ENCODE assay signal across 22 cellular contexts in genomic region chr19:11675569-11675968, GRCh38.
DNase-seq lines count a peak whose midpoint lies in the region; ATAC-seq and TF ChIP-seq lines count a peak whose summit lies in the region.
"Had no signal": no experiment of that assay in that cellular context is flagged by ENCODE, and none has a peak within 500 bp of the region (broad histone marks: within the 10 kb centered on the region; RNA-seq: fewer than 3 reads in every experiment).

No MANE protein-coding gene starts in this region.

- H3K27ac Mint-ChIP-seq in activated T-cell treated with anti-CD3 and anti-CD28 coated beads, Interleukin-2, amount 50 U/mL, for 72 hours, result no peak overlapping the region
- no peak overlapping the region for H3K27ac Mint-ChIP-seq in activated T-cell treated with anti-CD3 and anti-CD28 coated beads, Interleukin-2, amount 50 U/mL, for 24 hours
- H3K27ac Mint-ChIP-seq in activated T-helper 17 cell treated with anti-CD3 and anti-CD28 coated beads, Interleukin-2, amount 50 U/mL, for 72 hours, result no peak overlapping the region
- H3K27ac Mint-ChIP-seq: CD14-positive monocyte; CD4-positive, alpha-beta memory T cell; CD4-positive, CD25-positive, alpha-beta regulatory T cell had no signal

- peaks cover 1 to 20% of the 10 kb centered on the region in 2 donors for H3K36me3 Mint-ChIP-seq in activated T-cell treated with anti-CD3 and anti-CD28 coated beads, Interleukin-2, amount 50 U/mL, for 72 hours (ENCODE audit: insufficient read depth in 2 of 2)
- H3K36me3 Mint-ChIP-seq in activated T-cell treated with anti-CD3 and anti-CD28 coated beads, Interleukin-2, amount 50 U/mL, for 24 hours (ENCODE audit: low read depth), result peaks cover 3% of the 10 kb centered on the region
- no peaks in the 10 kb centered on the region for H3K36me3 Mint-ChIP-seq in activated T-helper 17 cell treated with anti-CD3 and anti-CD28 coated beads, Interleukin-2, amount 50 U/mL, for 72 hours (ENCODE audit: low read depth)
- H3K36me3 Mint-ChIP-seq: CD14-positive monocyte had no signal

- ATAC-seq in activated T-cell treated with anti-CD3 and anti-CD28 coated beads, Interleukin-2, amount 50 U/mL, for 72 hours (replicated peaks in 1 of 2), result peak; percentile 36 to 83
- ATAC-seq in activated T-helper 17 cell treated with anti-CD3 and anti-CD28 coated beads, Interleukin-2, amount 50 U/mL, for 72 hours (replicated peaks), result peak; percentile 77
- no peak for ATAC-seq in HG03565 (IDR thresholded peaks at IDR 0.05; ENCODE audit: unreplicated experiment)
- ATAC-seq: GM12878 had no signal

- no peak overlapping the region for H3K4me3 Mint-ChIP-seq in activated T-cell treated with anti-CD3 and anti-CD28 coated beads, Interleukin-2, amount 50 U/mL, for 72 hours
- H3K4me3 Mint-ChIP-seq in activated T-cell treated with anti-CD3 and anti-CD28 coated beads, Interleukin-2, amount 50 U/mL, for 24 hours, result no peak overlapping the region
- H3K4me3 Mint-ChIP-seq in activated T-helper 17 cell treated with anti-CD3 and anti-CD28 coated beads, Interleukin-2, amount 50 U/mL, for 72 hours, result no peak overlapping the region
- H3K4me3 Mint-ChIP-seq: CD14-positive monocyte; CD4-positive, alpha-beta memory T cell; CD4-positive, CD25-positive, alpha-beta regulatory T cell had no signal

- in situ Hi-C loops in GM13977 (cut with MboI; ENCODE audit: low pct_unique_long_range_greater_than_20kb, low sequenced_read_pairs, unreplicated experiment), result no loop called here

- H3K4me1 Mint-ChIP-seq in activated T-cell treated with anti-CD3 and anti-CD28 coated beads, Interleukin-2, amount 50 U/mL, for 72 hours (ENCODE audit: low read depth), result peaks cover 24% of the 10 kb centered on the region
- peaks cover 4% of the 10 kb centered on the region for H3K4me1 Mint-ChIP-seq in activated T-cell treated with anti-CD3 and anti-CD28 coated beads, Interleukin-2, amount 50 U/mL, for 24 hours (ENCODE audit: low read depth)
- no peaks in the 10 kb centered on the region for H3K4me1 Mint-ChIP-seq in activated T-helper 17 cell treated with anti-CD3 and anti-CD28 coated beads, Interleukin-2, amount 50 U/mL, for 72 hours

- DNase-seq in activated T-cell treated with anti-CD3 and anti-CD28 coated beads, Interleukin-2, amount 50 U/mL, for 72 hours, result peak in 1 of 2 donors; percentile 35
- no peak for DNase-seq in activated T-cell treated with anti-CD3 and anti-CD28 coated beads, Interleukin-2, amount 50 U/mL, for 24 hours
- DNase-seq in GM13977 (ENCODE audit: low spot score), result peak; percentile 66
- DNase-seq: 8988T; ACHN; BE2C; C1 segment of cervical spinal cord; CD4-positive, alpha-beta memory T cell; CD4-positive, CD25-positive, alpha-beta regulatory T cell; CD8-positive, alpha-beta memory T cell; COR-L47; DMS 273 treated with DMSO at 0.1 percent for 48 hours; DMS153; DMS53; DMS79; DND-41; EL; GDM1 had no signal

- peaks cover 24% of the 10 kb centered on the region for H3K27me3 Mint-ChIP-seq in activated T-cell treated with anti-CD3 and anti-CD28 coated beads, Interleukin-2, amount 50 U/mL, for 72 hours (ENCODE audit: low read depth)
- H3K27me3 Mint-ChIP-seq in activated T-cell treated with anti-CD3 and anti-CD28 coated beads, Interleukin-2, amount 50 U/mL, for 24 hours, result peaks cover 36% of the 10 kb centered on the region
- peaks cover 18% of the 10 kb centered on the region for H3K27me3 Mint-ChIP-seq in activated T-helper 17 cell treated with anti-CD3 and anti-CD28 coated beads, Interleukin-2, amount 50 U/mL, for 72 hours

- H3K9me3 Mint-ChIP-seq in activated T-cell treated with anti-CD3 and anti-CD28 coated beads, Interleukin-2, amount 50 U/mL, for 72 hours, result peaks cover 6% of the 10 kb centered on the region in 2 donors
- H3K9me3 Mint-ChIP-seq in activated T-cell treated with anti-CD3 and anti-CD28 coated beads, Interleukin-2, amount 50 U/mL, for 24 hours, result peaks cover 19% of the 10 kb centered on the region
- peaks cover 6% of the 10 kb centered on the region for H3K9me3 Mint-ChIP-seq in activated T-helper 17 cell treated with anti-CD3 and anti-CD28 coated beads, Interleukin-2, amount 50 U/mL, for 72 hours

- TF ChIP-seq CTCF in GM13977 (IDR thresholded peaks at IDR 0.05; ENCODE audit: extremely low read depth, insufficient read depth, missing control alignments), result no peak
